Comparison of ENCODE assay signal across 27 cellular contexts in genomic region chr13:83009987-83010386, GRCh38.
"Had no signal": no experiment of that assay in that cellular context is flagged by ENCODE, and none has a peak within 500 bp of the region (broad histone marks: within the 10 kb centered on the region; RNA-seq: fewer than 3 reads in every experiment).

No MANE protein-coding gene starts in this region.

- H3K27me3 ChIP-seq: ascending aorta, breast epithelium, cardiac muscle cell, dorsolateral prefrontal cortex had no signal

- ATAC-seq: activated CD4-positive, CD25-positive, alpha-beta regulatory T cell treated with anti-CD3 and anti-CD28 coated beads, Interleukin-2, amount 50 U/mL, for 24 hours; activated CD8-positive, alpha-beta T cell treated with anti-CD3 and anti-CD28 coated beads for 36 hours; activated naive CD4-positive, alpha-beta T cell treated with anti-CD3 and anti-CD28 coated beads, Interleukin-2, amount 50 U/mL, for 72 hours; activated T-cell treated with anti-CD3 and anti-CD28 coated beads, Interleukin-2, amount 50 U/mL, for 4 hours; activated T-helper 17 cell treated with anti-CD3 and anti-CD28 coated beads, Interleukin-2, amount 50 U/mL, for 72 hours; esophagus mucosa; T-helper 17 cell had no signal

- H3K36me3 ChIP-seq: ascending aorta, breast epithelium, cardiac muscle cell, WERI-Rb-1 had no signal

- DNase-seq: activated B cell treated with CpG ODN at 0.5 μM for 24 hours; activated CD4-positive, alpha-beta T cell treated with anti-CD3 and anti-CD28 coated beads for 48 hours; activated CD4-positive, alpha-beta T cell treated with anti-CD3 and anti-CD28 coated beads, Interleukin-2, amount 50 U/mL, for 1 hour; activated CD4-positive, alpha-beta T cell treated with anti-CD3 and anti-CD28 coated beads, Interleukin-2, amount 50 U/mL, for 48 hours; activated CD8-positive, alpha-beta memory T cell treated with anti-CD3 and anti-CD28 coated beads for 24 hours; activated CD8-positive, alpha-beta T cell treated with anti-CD3 and anti-CD28 coated beads for 36 hours; activated effector memory CD4-positive, alpha-beta T cell treated with Interleukin-2 at 50 U/mL for 16 hours; activated gamma-delta T cell treated with Interleukin-2 at 50 U/mL for 16 hours; activated naive CD4-positive, alpha-beta T cell treated with Interleukin-2 at 50 U/mL for 16 hours; activated naive CD8-positive, alpha-beta T cell treated with anti-CD3 and anti-CD28 coated beads, Interleukin-2, amount 10 ng/mL, durations not matched to agents 7 days and 5 days; activated T-cell treated with anti-CD3 and anti-CD28 coated beads, Interleukin-2, amount 50 U/mL, for 4 hours; dorsolateral prefrontal cortex; effector memory CD4-positive, alpha-beta T cell; endodermal cell; foreskin fibroblast; T-helper 1 cell; T-helper 17 cell; T1000; WERI-Rb-1 had no signal

- H3K4me3 ChIP-seq: ascending aorta, breast epithelium, cardiac muscle cell, coronary artery, dorsolateral prefrontal cortex had no signal

- H3K27ac ChIP-seq: ascending aorta, breast epithelium, cardiac muscle cell, coronary artery, dorsolateral prefrontal cortex, WERI-Rb-1 had no signal

- H3K9me3 ChIP-seq: ascending aorta, breast epithelium had no signal

- H3K4me1 ChIP-seq: ascending aorta, breast epithelium had no signal
